In genomic region chr2:190881074-190881479, GRCh38 we compare ENCODE assay signal across 8 cellular contexts. TPM values are rescaled to one million over a fixed set of nuclear protein-coding genes. Genes with fewer than 3 reads are reported as not detected.
A peak's percentile ranks its signal among the peaks of the same experiment; 100 is the strongest.
DNase-seq lines count a peak whose midpoint lies in the region; ATAC-seq and TF ChIP-seq lines count a peak whose summit lies in the region.

No MANE protein-coding gene starts in this region.

- peak overlapping the region; percentile 95 for H3K27ac Mint-ChIP-seq in T-helper 1 cell treated with Interleukin-12 subunit alpha and Interleukin-12 subunit beta and Interleukin-4 antibody, amounts not matched to agents 30 μg/mL and 1 μg/mL, for 36 hours

- H3K9me3 ChIP-seq in Peyer's patch (no peaks in the 10 kb centered on the region), ovary (no peaks in the 10 kb centered on the region)

- peaks cover 0 to 35% (median 8%) of the 10 kb centered on the region in 4 donors for H3K4me1 ChIP-seq in Peyer's patch
- peaks cover 6% of the 10 kb centered on the region for H3K4me1 ChIP-seq in ovary (ENCODE audit: insufficient read depth)

- no peaks in the 10 kb centered on the region for H3K9me3 Mint-ChIP-seq in T-helper 1 cell treated with Interleukin-12 subunit alpha and Interleukin-12 subunit beta and Interleukin-4 antibody, amounts not matched to agents 30 μg/mL and 1 μg/mL, for 36 hours

- peak overlapping the region; percentile 91 for H3K4me3 Mint-ChIP-seq in T-helper 1 cell treated with Interleukin-12 subunit alpha and Interleukin-12 subunit beta and Interleukin-4 antibody, amounts not matched to agents 30 μg/mL and 1 μg/mL, for 36 hours

- intact Hi-C loops in ovary (cut with DNase I), result loop anchor here in 2 of 4 donors (10.0 kb wide), 2 partner anchors 64 to 134 kb away; partner anchors contain the start of gene STAT1 (in 1 of the 2)

- H3K27ac ChIP-seq in Peyer's patch (peak overlapping the region; percentile 90 to 98 (median 96)), ovary (peak overlapping the region; percentile 89 to 95)

- no peak for TF ChIP-seq CTCF in Peyer's patch (IDR thresholded peaks at IDR 0.05)
- TF ChIP-seq CTCF in fibroblast of pulmonary artery (IDR thresholded peaks at IDR 0.05; ENCODE audit: low read length, missing control alignments), result no peak
- no peak for TF ChIP-seq CTCF in ovary (IDR thresholded peaks at IDR 0.05)

- no peak for ATAC-seq in HG02798 (IDR thresholded peaks at IDR 0.05; ENCODE audit: poor library complexity, unreplicated experiment)

- H3K36me3 Mint-ChIP-seq in T-helper 1 cell treated with Interleukin-12 subunit alpha and Interleukin-12 subunit beta and Interleukin-4 antibody, amounts not matched to agents 30 μg/mL and 1 μg/mL, for 36 hours (ENCODE audit: low read depth), result peaks cover 20% of the 10 kb centered on the region

- H3K4me3 ChIP-seq in Peyer's patch (peak overlapping the region; percentile 71 to 91 (median 82)), fibroblast of pulmonary artery (replicated peaks; ENCODE audit: low read depth, low read length) (peak overlapping the region; percentile 94), ovary (peak overlapping the region; percentile 96)

- TF ChIP-seq POLR2A in Peyer's patch (IDR thresholded peaks at IDR 0.05) (no peak), ovary (IDR thresholded peaks at IDR 0.05) (no peak)

- no peak for TF ChIP-seq EP300 in ovary (IDR thresholded peaks at IDR 0.05)

- H3K27me3 ChIP-seq in Peyer's patch (no peaks in the 10 kb centered on the region), ovary (no peaks in the 10 kb centered on the region)

- DNase-seq in T-helper 1 cell (no peak), Peyer's patch (no peak), fibroblast of pulmonary artery (ENCODE audit: low read depth) (no peak), ovary (no peak), NCI-H146 (lab: John Stamatoyannopoulos, UW) (no peak), DMS 273 treated with DMSO at 0.1 percent for 48 hours (lab: John Stamatoyannopoulos, UW) (no peak)

- H3K4me1 Mint-ChIP-seq in T-helper 1 cell treated with Interleukin-12 subunit alpha and Interleukin-12 subunit beta and Interleukin-4 antibody, amounts not matched to agents 30 μg/mL and 1 μg/mL, for 36 hours (ENCODE audit: low read depth), result peaks cover 23% of the 10 kb centered on the region

- H3K36me3 ChIP-seq in Peyer's patch (no peaks in the 10 kb centered on the region), ovary (no peaks in the 10 kb centered on the region)

- no peaks in the 10 kb centered on the region for H3K27me3 Mint-ChIP-seq in T-helper 1 cell treated with Interleukin-12 subunit alpha and Interleukin-12 subunit beta and Interleukin-4 antibody, amounts not matched to agents 30 μg/mL and 1 μg/mL, for 36 hours (ENCODE audit: low read depth)

- WGBS in ovary, 3 donors, result 0% methylated on average over 9 to 52 of the region's 52 CpGs

RNA-seq across cellular contexts. Expression of gene GLS, which starts 0.5 kb away (rescaled TPM):
- total RNA-seq in Peyer's patch (100 to 1,000 TPM; 232 to 298 (median 258) TPM), ovary (100 to 1,000 TPM in 1 of 7 donors, 10 to 100 TPM in 6; 71.2 to 141 (median 77.1) TPM)
- 10 to 100 TPM; 20.2 to 56.1 TPM for polyA plus RNA-seq in ovary
